Comparison of ENCODE assay signal across 24 cellular contexts in genomic region chr7:136348142-136348541, GRCh38.
"Had no signal": no experiment of that assay in that cellular context is flagged by ENCODE, and none has a peak within 500 bp of the region (broad histone marks: within the 10 kb centered on the region; RNA-seq: fewer than 3 reads in every experiment).

No MANE protein-coding gene starts in this region.

- H3K27me3 ChIP-seq: neural progenitor cell, neutrophil, stomach, testis, thyroid gland, transverse colon, upper lobe of left lung, vagina had no signal

- H3K9me3 ChIP-seq: lower lobe of right lung, neutrophil, psoas muscle, stomach, testis, thyroid gland, transverse colon, upper lobe of left lung, vagina had no signal

- H3K79me2 ChIP-seq: parathyroid adenoma had no signal

- H3K4me1 ChIP-seq: lower lobe of right lung, neural progenitor cell, parathyroid adenoma, psoas muscle, stomach, testis, transverse colon, upper lobe of left lung, vagina had no signal

- DNase-seq: hippocampal formation; lower lobe of right lung; mammary epithelial cell; mesenchymal stem cell; naive thymus-derived CD8-positive, alpha-beta T cell; occipital lobe; psoas muscle; stimulated activated CD4-positive, alpha-beta T cell treated with anti-CD3 and anti-CD28 coated beads, Interleukin-12 subunit alpha, Interleukin-12 subunit beta, amount 100 ng/mL, for 4 hours; stimulated activated CD4-positive, alpha-beta T cell treated with anti-CD3 and anti-CD28 coated beads, Interleukin-15, amount 100 ng/mL, for 24 hours; stimulated activated CD4-positive, alpha-beta T cell treated with anti-CD3 and anti-CD28 coated beads, Interleukin-2, amount 100 ng/mL, for 24 hours; stimulated activated CD4-positive, alpha-beta T cell treated with anti-CD3 and anti-CD28 coated beads, Interleukin-4, amount 100 ng/mL, for 1 hour; stimulated activated naive B cell treated with anti-CD40 and anti-IgM and Interleukin-4, amounts not matched to agents 10 μg/mL and 1 μg/mL and 100 μg/mL, for 72 hours; stimulated activated naive CD8-positive, alpha-beta T cell treated with anti-CD3 and anti-CD28 coated beads, Interleukin-15, Interleukin-2, amounts not matched to agents 100 U/mL and 50 U/mL, for 24 hours; stomach; testis; thyroid gland; transverse colon; upper lobe of left lung had no signal

- ATAC-seq: lower lobe of right lung; naive thymus-derived CD8-positive, alpha-beta T cell; psoas muscle; sciatic nerve; stimulated activated naive B cell treated with anti-CD40 and anti-IgM and Interleukin-4, amounts not matched to agents 10 μg/mL and 1 μg/mL and 100 μg/mL, for 72 hours; stimulated activated naive CD8-positive, alpha-beta T cell treated with anti-CD3 and anti-CD28 coated beads, Interleukin-15, Interleukin-2, amounts not matched to agents 100 U/mL and 50 U/mL, for 24 hours had no signal

- H3K4me3 ChIP-seq: lower lobe of right lung, neural progenitor cell, psoas muscle, skin epidermis, stomach, testis, thyroid gland, transverse colon, upper lobe of left lung, vagina had no signal

- H3K36me3 ChIP-seq: lower lobe of right lung, neural progenitor cell, neutrophil, stomach, thyroid gland, transverse colon, upper lobe of left lung, vagina had no signal

- H3K27ac ChIP-seq: lower lobe of right lung, neural progenitor cell, neutrophil, parathyroid adenoma, psoas muscle, skin epidermis, stomach, testis, thyroid gland, transverse colon, upper lobe of left lung, vagina had no signal

- H2AFZ ChIP-seq: neural progenitor cell, parathyroid adenoma had no signal

- H3K4me2 ChIP-seq: neural progenitor cell had no signal
